14 cellular contexts compared by ENCODE assay signal in the genomic region with DNA sequence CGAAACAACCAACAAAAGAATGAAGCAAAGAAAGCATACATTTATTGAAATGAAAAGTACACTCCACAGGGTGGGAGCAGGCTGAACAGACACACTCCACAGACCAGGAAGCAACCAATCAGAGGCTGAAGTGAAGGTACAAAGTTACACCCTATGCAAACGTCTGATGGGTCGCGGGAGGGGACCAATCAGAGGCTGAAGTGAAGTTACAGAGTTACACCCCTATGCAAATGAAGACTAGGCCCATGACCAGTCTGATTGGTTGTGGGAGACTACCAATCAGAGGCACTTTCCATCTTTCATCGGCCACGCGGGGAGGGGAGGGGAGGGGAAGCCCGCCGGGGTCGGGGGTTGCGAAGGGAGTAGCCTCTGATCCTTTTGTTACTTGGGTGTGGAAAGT. TPM values are rescaled to one million over a fixed set of nuclear protein-coding genes. Genes with fewer than 3 reads are reported as not detected.
DNase-seq lines count a peak whose midpoint lies in the region; ATAC-seq, FAIRE-seq and TF ChIP-seq lines count a peak whose summit lies in the region.
"Had no signal": no experiment of that assay in that cellular context is flagged by ENCODE, and none has a peak within 500 bp of the region (broad histone marks: within the 10 kb centered on the region; RNA-seq: fewer than 3 reads in every experiment).

No MANE protein-coding gene starts in this region.

- BruUV-seq in HCT116 (replicated peaks; lab: Mats Ljungman, UMichigan), result no TSS peak

- no peaks in the 10 kb centered on the region for H3K27me3 ChIP-seq in HCT116 (ENCODE audit: insufficient read depth, low read length)
- H3K27me3 ChIP-seq in astrocyte (ENCODE audit: insufficient read depth, low read length), result no peaks in the 10 kb centered on the region

- H4K20me1 ChIP-seq in HCT116 (ENCODE audit: insufficient read depth) (no peaks in the 10 kb centered on the region), astrocyte (ENCODE audit: insufficient read depth, low read length) (no peaks in the 10 kb centered on the region)

- no peak overlapping the region for H2AFZ ChIP-seq in HCT116 (ENCODE audit: low read depth, low read length, poor library complexity, severe bottlenecking)
- H2AFZ ChIP-seq in astrocyte (ENCODE audit: low read depth, low read length), result no peak overlapping the region

- intact Hi-C loops in HCT116 (cut with micrococcal nuclease), result no loop called here

- TF ChIP-seq RAD21 in HCT116 (IDR thresholded peaks at IDR 0.05; ENCODE audit: low read depth), result no peak

- no peaks in the 10 kb centered on the region for H3K79me2 ChIP-seq in HCT116 (ENCODE audit: insufficient read depth, low read length)
- no peaks in the 10 kb centered on the region for H3K79me2 ChIP-seq in astrocyte (ENCODE audit: insufficient read depth, low read length)

- TF ChIP-seq CTCF in HCT116 (IDR thresholded peaks at IDR 0.05 in 2 of 3, conservative IDR thresholded peaks at IDR 0.05 in 1 of 3; ENCODE audit: borderline replicate concordance in 1 of 3, insufficient read depth in 1 of 3, low read depth in 2 of 3, low read length in 2 of 3) (no peak), astrocyte (IDR thresholded peaks at IDR 0.05; ENCODE audit: insufficient read depth, low read depth, low read length) (no peak), mesothelial cell of epicardium (IDR thresholded peaks at IDR 0.05; ENCODE audit: unreplicated experiment) (no peak), GM10266 (IDR thresholded peaks at IDR 0.05; ENCODE audit: control insufficient read depth, insufficient read depth, low read depth, missing control alignments) (no peak)

- H3K9me3 Mint-ChIP-seq in astrocyte (ENCODE audit: unreplicated experiment), result peaks cover 4% of the 10 kb centered on the region
- peaks cover 7% of the 10 kb centered on the region for H3K9me3 Mint-ChIP-seq in mesothelial cell of epicardium

- H3K4me2 ChIP-seq in HCT116 (ENCODE audit: low read length) (no peak overlapping the region), astrocyte (ENCODE audit: low read length) (no peak overlapping the region)

- no peak for FAIRE-seq in astrocyte (lab: Jason Lieb, UNC)

- H3K27ac ChIP-seq in HCT116 (ENCODE audit: low read depth, low read length), result no peak overlapping the region
- H3K27ac ChIP-seq in astrocyte (ENCODE audit: low read depth, low read length), result no peak overlapping the region
- H3K27ac ChIP-seq: VCaP had no signal

- no peak for TF ChIP-seq POLR2A in HCT116 (IDR thresholded peaks at IDR 0.05; ENCODE audit: borderline replicate concordance, extremely low read depth, insufficient read depth, insufficient read length)

- no peaks in the 10 kb centered on the region for H3K9me3 ChIP-seq in HCT116 (ENCODE audit: control insufficient read depth in 1 of 2, insufficient read depth in 1 of 2, low read depth in 1 of 2, low read length in 2 of 2)
- no peaks in the 10 kb centered on the region for H3K9me3 ChIP-seq in astrocyte (ENCODE audit: insufficient read depth, low read depth, low read length)

- H3K4me1 ChIP-seq in HCT116 (ENCODE audit: control insufficient read depth in 1 of 2, insufficient read depth in 2 of 2, low read length in 2 of 2) (peaks cover 0 to 7% of the 10 kb centered on the region in 2 experiments; a peak in 2 of 4 replicates), astrocyte (ENCODE audit: insufficient read depth, low read length) (no peaks in the 10 kb centered on the region)

- no peaks in the 10 kb centered on the region for H3K36me3 Mint-ChIP-seq in astrocyte (ENCODE audit: low read depth, unreplicated experiment)
- no peaks in the 10 kb centered on the region for H3K36me3 Mint-ChIP-seq in mesothelial cell of epicardium

- no peak overlapping the region for H3K27ac Mint-ChIP-seq in astrocyte (ENCODE audit: unreplicated experiment)
- H3K27ac Mint-ChIP-seq in mesothelial cell of epicardium, result peak overlapping the region; percentile 58
- H3K27ac Mint-ChIP-seq: IgD-negative memory B cell had no signal

- CTCF ChIA-PET in HCT116 (lab: Charles Lee), result no interaction called here

- peak; percentile 29 for DNase-seq in Caki2 (ENCODE audit: low read depth)
- no peak for DNase-seq in HCT116 (ENCODE audit: low read depth, low spot score)
- DNase-seq in astrocyte (ENCODE audit: low read depth), result peak; percentile 4
- no peak for DNase-seq in mesothelial cell of epicardium (ENCODE audit: low spot score in 2 of 2, unreplicated experiment in 2 of 2)
- DNase-seq in stimulated activated CD4-positive, alpha-beta T cell treated with anti-CD3 and anti-CD28 coated beads, Interleukin-2, amount 100 ng/mL, for 48 hours, result no peak
- no peak for DNase-seq in GM10266 (ENCODE audit: extremely low spot score)
- DNase-seq in NCI-H526 treated with DMSO at 0.1 percent for 48 hours (lab: John Stamatoyannopoulos, UW), result no peak
- DNase-seq in cerebellar cortex (ENCODE audit: low spot score), result no peak
- DNase-seq: activated T-cell treated with anti-CD3 and anti-CD28 coated beads, Interleukin-2, amount 50 U/mL, for 1 hour; effector memory CD4-positive, alpha-beta T cell; mesenchymal stem cell; NCI-H1694 treated with DMSO at 0.1 percent for 48 hours had no signal

- ATAC-seq in HCT116, result peak; percentile 71

- no peak overlapping the region for H3K9ac ChIP-seq in HCT116 (ENCODE audit: low read length)
- no peak overlapping the region for H3K9ac ChIP-seq in astrocyte (ENCODE audit: low read length)

- H3K4me1 Mint-ChIP-seq in astrocyte (ENCODE audit: low read depth, unreplicated experiment), result no peaks in the 10 kb centered on the region
- H3K4me1 Mint-ChIP-seq in mesothelial cell of epicardium, result no peaks in the 10 kb centered on the region
- H3K4me1 Mint-ChIP-seq: IgD-negative memory B cell had no signal

- no peaks in the 10 kb centered on the region for H3K9me2 ChIP-seq in HCT116 (ENCODE audit: insufficient read depth)

- H3K4me3 Mint-ChIP-seq in astrocyte (ENCODE audit: unreplicated experiment), result no peak overlapping the region
- peak overlapping the region; percentile 36 for H3K4me3 Mint-ChIP-seq in mesothelial cell of epicardium

- H3K36me3 ChIP-seq in HCT116 (ENCODE audit: control insufficient read depth in 1 of 2, insufficient read depth in 2 of 2, low read length in 2 of 2) (no peaks in the 10 kb centered on the region), astrocyte (ENCODE audit: insufficient read depth, low read length) (no peaks in the 10 kb centered on the region)

- POLR2A ChIA-PET in HCT116 (lab: Charles Lee), result no interaction called here

- H3K4me3 ChIP-seq in HCT116 (replicated peaks in 1 of 2; ENCODE audit: low read depth in 1 of 2, low read length in 2 of 2) (no peak overlapping the region), astrocyte (ENCODE audit: insufficient read depth, low read depth, low read length) (no peak overlapping the region)

- RAD21 ChIA-PET in HCT116 (lab: Charles Lee; ENCODE audit: low non-redundant PET in 1 of 2, low total read pairs in 2 of 2, uncharacterized antibody in 2 of 2, unreplicated experiment in 2 of 2), result no interaction called here

- in situ Hi-C loops in Caki2 (cut with HindIII; ENCODE audit: low pct_unique_long_range_greater_than_20kb, low sequenced_read_pairs), result no loop called here

- H3K27me3 Mint-ChIP-seq in astrocyte (ENCODE audit: low read depth, unreplicated experiment), result peaks cover 7% of the 10 kb centered on the region
- H3K27me3 Mint-ChIP-seq in mesothelial cell of epicardium (ENCODE audit: low read depth), result peaks cover 6% of the 10 kb centered on the region

TF ChIP-seq in HCT116, 20 proteins besides CTCF, POLR2A, EP300 and RAD21:
- TF ChIP-seq ZNF274 (IDR thresholded peaks at IDR 0.05; ENCODE audit: low read depth, low read length) (no peak), SP1 (IDR thresholded peaks at IDR 0.05; ENCODE audit: low read depth) (no peak)
- TF ChIP-seq, protein P1, sequence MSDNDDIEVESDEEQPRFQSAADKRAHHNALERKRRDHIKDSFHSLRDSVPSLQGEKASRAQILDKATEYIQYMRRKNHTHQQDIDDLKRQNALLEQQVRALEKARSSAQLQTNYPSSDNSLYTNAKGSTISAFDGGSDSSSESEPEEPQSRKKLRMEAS (IDR thresholded peaks at IDR 0.05), result no peak
- TF ChIP-seq, protein P2, sequence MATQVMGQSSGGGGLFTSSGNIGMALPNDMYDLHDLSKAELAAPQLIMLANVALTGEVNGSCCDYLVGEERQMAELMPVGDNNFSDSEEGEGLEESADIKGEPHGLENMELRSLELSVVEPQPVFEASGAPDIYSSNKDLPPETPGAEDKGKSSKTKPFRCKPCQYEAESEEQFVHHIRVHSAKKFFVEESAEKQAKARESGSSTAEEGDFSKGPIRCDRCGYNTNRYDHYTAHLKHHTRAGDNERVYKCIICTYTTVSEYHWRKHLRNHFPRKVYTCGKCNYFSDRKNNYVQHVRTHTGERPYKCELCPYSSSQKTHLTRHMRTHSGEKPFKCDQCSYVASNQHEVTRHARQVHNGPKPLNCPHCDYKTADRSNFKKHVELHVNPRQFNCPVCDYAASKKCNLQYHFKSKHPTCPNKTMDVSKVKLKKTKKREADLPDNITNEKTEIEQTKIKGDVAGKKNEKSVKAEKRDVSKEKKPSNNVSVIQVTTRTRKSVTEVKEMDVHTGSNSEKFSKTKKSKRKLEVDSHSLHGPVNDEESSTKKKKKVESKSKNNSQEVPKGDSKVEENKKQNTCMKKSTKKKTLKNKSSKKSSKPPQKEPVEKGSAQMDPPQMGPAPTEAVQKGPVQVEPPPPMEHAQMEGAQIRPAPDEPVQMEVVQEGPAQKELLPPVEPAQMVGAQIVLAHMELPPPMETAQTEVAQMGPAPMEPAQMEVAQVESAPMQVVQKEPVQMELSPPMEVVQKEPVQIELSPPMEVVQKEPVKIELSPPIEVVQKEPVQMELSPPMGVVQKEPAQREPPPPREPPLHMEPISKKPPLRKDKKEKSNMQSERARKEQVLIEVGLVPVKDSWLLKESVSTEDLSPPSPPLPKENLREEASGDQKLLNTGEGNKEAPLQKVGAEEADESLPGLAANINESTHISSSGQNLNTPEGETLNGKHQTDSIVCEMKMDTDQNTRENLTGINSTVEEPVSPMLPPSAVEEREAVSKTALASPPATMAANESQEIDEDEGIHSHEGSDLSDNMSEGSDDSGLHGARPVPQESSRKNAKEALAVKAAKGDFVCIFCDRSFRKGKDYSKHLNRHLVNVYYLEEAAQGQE (IDR thresholded peaks at IDR 0.05; ENCODE audit: low read depth), result no peak

RNA-seq across cellular contexts. Expression of a gene that starts 12.4 kb away (rescaled TPM):
- total RNA-seq in Caki2 (2014; rRNA removed; shearing (Covaris generic); ENCODE audit: low replicate concordance), result 700 and 800 TPM in 2 replicates
- total RNA-seq in HCT116 (2021; ENCODE audit: unreplicated experiment), result 554 TPM
- 750 and 878 TPM in 2 replicates for polyA plus RNA-seq in HCT116 (2012)
- 109 and 135 TPM in 2 replicates for total RNA-seq in astrocyte
- 273 to 278 TPM (median 274 TPM) in 3 replicates for total RNA-seq in mesothelial cell of epicardium

RNA-seq across cellular contexts. Expression of a gene that starts 24.6 kb away (rescaled TPM):
- total RNA-seq in Caki2 (2014; rRNA removed; shearing (Covaris generic); ENCODE audit: low replicate concordance), result 6.9 and 13.1 TPM in 2 replicates
- total RNA-seq in HCT116 (2021; ENCODE audit: unreplicated experiment), result 7.3 TPM
- polyA plus RNA-seq in HCT116 (2012), result 3.7 and 3.8 TPM in 2 replicates
- 25.4 and 31.4 TPM in 2 replicates for total RNA-seq in astrocyte
- total RNA-seq in mesothelial cell of epicardium, result 54.0 to 60.2 TPM (median 54.7 TPM) in 3 replicates

Comparison
In these comparisons a context has a peak if more than half of its experiments do, and no peak if none do; other contexts are left out.
1. DNase-seq: peak in Caki2 (single experiment) and astrocyte (single experiment); none in HCT116 (single experiment), mesothelial cell of epicardium (0 of 2), stimulated activated CD4-positive, alpha-beta T cell treated with anti-CD3 and anti-CD28 coated beads, Interleukin-2, amount 100 ng/mL, for 48 hours (0 of 2), GM10266 (single experiment), NCI-H526 treated with DMSO at 0.1 percent for 48 hours (single experiment) and cerebellar cortex (single experiment).